ENCODE assay signal across 11 cellular contexts in genomic region chr21:42221581-42222345, GRCh38. TPM values are rescaled to one million over a fixed set of nuclear protein-coding genes. Genes with fewer than 3 reads are reported as not detected.
DNase-seq lines count a peak whose midpoint lies in the region; ATAC-seq and TF ChIP-seq lines count a peak whose summit lies in the region.
"Had no signal": no experiment of that assay in that cellular context is flagged by ENCODE, and none has a peak within 500 bp of the region (broad histone marks: within the 10 kb centered on the region; RNA-seq: fewer than 3 reads in every experiment).

No MANE protein-coding gene starts in this region.

- H3K27me3 Mint-ChIP-seq in stimulated activated naive CD8-positive, alpha-beta T cell treated with anti-CD3 and anti-CD28 coated beads, Interleukin-15, amount 100 ng/mL, for 72 hours: no peaks in the 10 kb centered on the region
- no peaks in the 10 kb centered on the region for H3K27me3 Mint-ChIP-seq in central memory CD8-positive, alpha-beta T cell
- peaks cover 36% of the 10 kb centered on the region for H3K27me3 Mint-ChIP-seq in HFFc6 (ENCODE audit: insufficient read depth)
- H3K27me3 Mint-ChIP-seq: activated CD8-positive, alpha-beta T cell treated with anti-CD3 and anti-CD28 coated beads for 36 hours had no signal

- H3K27me3 ChIP-seq in muscle layer of colon (ENCODE audit: control insufficient read depth in 1 of 2, insufficient read depth in 2 of 2, low read length in 2 of 2): no peaks in the 10 kb centered on the region

- H3K9me3 ChIP-seq in muscle layer of colon (ENCODE audit: low read length): no peaks in the 10 kb centered on the region

- TF ChIP-seq CTCF in HFFc6 (IDR thresholded peaks at IDR 0.05): no peak

- peak overlapping the region in 1 of 2 donors; percentile 29 for H3K4me3 ChIP-seq in muscle layer of colon (ENCODE audit: low read depth in 1 of 2, low read length in 2 of 2)

- H3K4me1 Mint-ChIP-seq in stimulated activated naive CD8-positive, alpha-beta T cell treated with anti-CD3 and anti-CD28 coated beads, Interleukin-15, amount 100 ng/mL, for 72 hours: peaks cover 51% of the 10 kb centered on the region
- H3K4me1 Mint-ChIP-seq in central memory CD8-positive, alpha-beta T cell: peaks cover 26% of the 10 kb centered on the region
- peaks cover 6% of the 10 kb centered on the region; the same call in 1 of the 2 replicates for H3K4me1 Mint-ChIP-seq in HFFc6 (ENCODE audit: low read depth)

- peaks cover 17% of the 10 kb centered on the region for H3K36me3 Mint-ChIP-seq in central memory CD8-positive, alpha-beta T cell (ENCODE audit: insufficient read depth)
- no peaks in the 10 kb centered on the region for H3K36me3 Mint-ChIP-seq in HFFc6 (ENCODE audit: low read depth)

- H3K4me3 Mint-ChIP-seq in stimulated activated naive CD8-positive, alpha-beta T cell treated with anti-CD3 and anti-CD28 coated beads, Interleukin-15, amount 100 ng/mL, for 72 hours: peak overlapping the region; percentile 19 to 22
- H3K4me3 Mint-ChIP-seq in central memory CD8-positive, alpha-beta T cell: no peak overlapping the region
- H3K4me3 Mint-ChIP-seq in HFFc6: no peak overlapping the region
- H3K4me3 Mint-ChIP-seq: activated CD8-positive, alpha-beta T cell treated with anti-CD3 and anti-CD28 coated beads for 36 hours had no signal

- no peak for ATAC-seq in stimulated activated naive CD8-positive, alpha-beta T cell treated with anti-CD3 and anti-CD28 coated beads, Interleukin-15, amount 100 ng/mL, for 72 hours
- no peak for ATAC-seq in stimulated activated naive CD8-positive, alpha-beta T cell treated with anti-CD3 and anti-CD28 coated beads, Interleukin-15, Interleukin-2, amounts not matched to agents 100 U/mL and 50 U/mL, for 24 hours
- no peak for ATAC-seq in central memory CD8-positive, alpha-beta T cell (replicated peaks; ENCODE audit: extremely low read depth, poor library complexity, severe bottlenecking)
- ATAC-seq in HG02759 (IDR thresholded peaks at IDR 0.05; ENCODE audit: unreplicated experiment): no peak
- no peak for ATAC-seq in HG02852 (IDR thresholded peaks at IDR 0.05; ENCODE audit: unreplicated experiment)
- ATAC-seq: activated CD8-positive, alpha-beta T cell treated with anti-CD3 and anti-CD28 coated beads for 36 hours had no signal

- H3K9ac ChIP-seq in muscle layer of colon (ENCODE audit: low read length): peak overlapping the region; percentile 9

- peak overlapping the region; percentile 67 for H3K27ac ChIP-seq in muscle layer of colon (ENCODE audit: low read depth, low read length)

- H3K9me3 Mint-ChIP-seq in stimulated activated naive CD8-positive, alpha-beta T cell treated with anti-CD3 and anti-CD28 coated beads, Interleukin-15, amount 100 ng/mL, for 72 hours: peaks cover under 1 to 7% of the 10 kb centered on the region in 2 donors
- H3K9me3 Mint-ChIP-seq in central memory CD8-positive, alpha-beta T cell: no peaks in the 10 kb centered on the region
- H3K9me3 Mint-ChIP-seq in HFFc6: no peaks in the 10 kb centered on the region
- H3K9me3 Mint-ChIP-seq: activated CD8-positive, alpha-beta T cell treated with anti-CD3 and anti-CD28 coated beads for 36 hours had no signal

- peaks cover 14% of the 10 kb centered on the region for H3K36me3 ChIP-seq in muscle layer of colon (ENCODE audit: insufficient read depth, low read length)

- no peak for DNase-seq in stimulated activated naive CD8-positive, alpha-beta T cell treated with anti-CD3 and anti-CD28 coated beads, Interleukin-15, amount 100 ng/mL, for 72 hours
- no peak for DNase-seq in stimulated activated naive CD8-positive, alpha-beta T cell treated with anti-CD3 and anti-CD28 coated beads, Interleukin-15, Interleukin-2, amounts not matched to agents 100 U/mL and 50 U/mL, for 24 hours
- DNase-seq in central memory CD8-positive, alpha-beta T cell (ENCODE audit: low spot score in 2 of 2): no peak
- no peak for DNase-seq in HFFc6
- DNase-seq in stimulated activated CD4-positive, alpha-beta T cell treated with anti-CD3 and anti-CD28 coated beads, Interleukin-1b, Interleukin-23, amount 100 ng/mL, for 48 hours: no peak
- DNase-seq: activated CD8-positive, alpha-beta T cell treated with anti-CD3 and anti-CD28 coated beads for 36 hours; cerebellar nuclear complex; RPMI8226 had no signal

- peaks cover 34% of the 10 kb centered on the region for H3K4me1 ChIP-seq in muscle layer of colon (ENCODE audit: insufficient read depth, low read length)

- peak overlapping the region in 1 of 2 donors; percentile 51 for H3K27ac Mint-ChIP-seq in stimulated activated naive CD8-positive, alpha-beta T cell treated with anti-CD3 and anti-CD28 coated beads, Interleukin-15, amount 100 ng/mL, for 72 hours
- H3K27ac Mint-ChIP-seq in central memory CD8-positive, alpha-beta T cell (ENCODE audit: low read depth): peak overlapping the region; percentile 98
- H3K27ac Mint-ChIP-seq in HFFc6: no peak overlapping the region
- H3K27ac Mint-ChIP-seq: activated CD8-positive, alpha-beta T cell treated with anti-CD3 and anti-CD28 coated beads for 36 hours had no signal

RNA-seq across cellular contexts. Expression of gene ABCG1, which starts 2.8 kb away (rescaled TPM):
- not detected for total RNA-seq in HFFc6 (2021; fragmentation: NEBNext Ultra II Directional; extraction: Animal tissue kit (Norgen Biotek cat#: 25700))

Comparison
In these comparisons a context has a peak if more than half of its experiments do, and no peak if none do; other contexts are left out.
1. H3K4me3 Mint-ChIP-seq: peak in stimulated activated naive CD8-positive, alpha-beta T cell treated with anti-CD3 and anti-CD28 coated beads, Interleukin-15, amount 100 ng/mL, for 72 hours (2 of 2); none in central memory CD8-positive, alpha-beta T cell (single experiment) and HFFc6 (single experiment).